In the genomic region with DNA sequence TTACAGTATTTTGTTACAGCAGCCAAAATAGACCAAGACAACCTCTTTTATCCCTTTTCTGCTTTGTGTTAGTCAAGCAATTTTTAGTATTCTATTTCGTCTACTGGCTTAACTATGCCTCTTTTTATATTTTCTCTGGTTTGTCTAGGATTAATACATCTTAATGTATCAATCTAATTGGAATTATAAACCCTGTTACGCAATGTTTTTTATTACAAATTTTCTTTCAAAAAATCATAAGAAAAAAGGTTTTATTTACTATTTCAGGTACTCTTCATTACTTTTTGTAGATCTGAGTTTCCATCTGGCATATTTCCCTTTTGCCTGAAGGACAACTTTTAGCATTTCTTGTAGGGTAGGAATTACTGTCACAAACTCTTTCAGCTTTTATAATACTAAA, we compare ENCODE assay signal across 29 cellular contexts.
"Had no signal": no experiment of that assay in that cellular context is flagged by ENCODE, and none has a peak within 500 bp of the region (broad histone marks: within the 10 kb centered on the region; RNA-seq: fewer than 3 reads in every experiment).

No MANE protein-coding gene starts in this region.

- H3K4me2 ChIP-seq: smooth muscle cell had no signal

- FAIRE-seq: pancreas had no signal

- H3K27me3 ChIP-seq: neutrophil, pancreas, right atrium auricular region, spleen, suprapubic skin, testis, tibial artery, transverse colon, upper lobe of right lung, uterus had no signal

- H3K36me3 ChIP-seq: neutrophil, pancreas, prostate gland, right atrium auricular region, spleen, suprapubic skin, tibial artery, transverse colon, upper lobe of right lung, uterus had no signal

- H3K4me3 ChIP-seq: pancreas, prostate gland, right atrium auricular region, skin epidermis, smooth muscle cell, spleen, suprapubic skin, testis, tibial artery, transverse colon, upper lobe of right lung, uterus had no signal

- DNase-seq: naive thymus-derived CD8-positive, alpha-beta T cell; nephron progenitor cell; nucleus accumbens; pancreas; retina; spleen; stimulated activated CD4-positive, alpha-beta T cell treated with anti-CD3 and anti-CD28 coated beads, Interleukin-12 subunit alpha, Interleukin-12 subunit beta, amount 100 ng/mL, for 4 hours; stimulated activated CD4-positive, alpha-beta T cell treated with anti-CD3 and anti-CD28 coated beads, Interleukin-1b, Interleukin-23, amount 100 ng/mL, for 48 hours; stimulated activated CD4-positive, alpha-beta T cell treated with anti-CD3 and anti-CD28 coated beads, Interleukin-4, amount 100 ng/mL, for 1 hour; stimulated activated CD4-positive, alpha-beta T cell treated with anti-CD3 and anti-CD28 coated beads, Interleukin-4, amount 100 ng/mL, for 4 hours; stimulated activated CD8-positive, alpha-beta memory T cell treated with anti-CD3 and anti-CD28 coated beads, Interleukin-4, amount 100 ng/mL, for 48 hours; stimulated activated naive CD4-positive, alpha-beta T cell; stimulated activated naive CD8-positive, alpha-beta T cell treated with anti-CD3 and anti-CD28 coated beads, Interleukin-15, amount 100 ng/mL, for 72 hours; stimulated activated naive CD8-positive, alpha-beta T cell treated with anti-CD3 and anti-CD28 coated beads, Interleukin-15, Interleukin-2, amounts not matched to agents 100 U/mL and 50 U/mL, for 24 hours; substantia nigra; testis; tibial artery; transverse colon; upper lobe of right lung; uterus had no signal

- H3K27ac ChIP-seq: neutrophil, pancreas, prostate gland, right atrium auricular region, skin epidermis, spleen, suprapubic skin, testis, tibial artery, transverse colon, upper lobe of right lung, uterus had no signal

- H3K4me1 ChIP-seq: pancreas, prostate gland, right atrium auricular region, spleen, suprapubic skin, testis, upper lobe of right lung, uterus had no signal

- H3K9me3 ChIP-seq: neutrophil, pancreas, prostate gland, right atrium auricular region, spleen, suprapubic skin, testis, tibial artery, transverse colon, upper lobe of right lung, uterus had no signal

- ATAC-seq: naive thymus-derived CD8-positive, alpha-beta T cell; natural killer cell treated with Interleukin-12 subunit alpha and Interleukin-12 subunit beta and Interleukin-15 and Interleukin-18, amount 100 ng/mL, for 72 hours; pancreas; sciatic nerve; stimulated activated memory B cell treated with anti-CD40 and anti-IgM and Interleukin-4, amounts not matched to agents 10 μg/mL and 1 μg/mL and 100 μg/mL, for 72 hours; stimulated activated naive CD8-positive, alpha-beta T cell treated with anti-CD3 and anti-CD28 coated beads, Interleukin-15, amount 100 ng/mL, for 72 hours; stimulated activated naive CD8-positive, alpha-beta T cell treated with anti-CD3 and anti-CD28 coated beads, Interleukin-15, Interleukin-2, amounts not matched to agents 100 U/mL and 50 U/mL, for 24 hours; upper lobe of right lung had no signal
